10 cellular contexts compared by ENCODE assay signal in the genomic region with DNA sequence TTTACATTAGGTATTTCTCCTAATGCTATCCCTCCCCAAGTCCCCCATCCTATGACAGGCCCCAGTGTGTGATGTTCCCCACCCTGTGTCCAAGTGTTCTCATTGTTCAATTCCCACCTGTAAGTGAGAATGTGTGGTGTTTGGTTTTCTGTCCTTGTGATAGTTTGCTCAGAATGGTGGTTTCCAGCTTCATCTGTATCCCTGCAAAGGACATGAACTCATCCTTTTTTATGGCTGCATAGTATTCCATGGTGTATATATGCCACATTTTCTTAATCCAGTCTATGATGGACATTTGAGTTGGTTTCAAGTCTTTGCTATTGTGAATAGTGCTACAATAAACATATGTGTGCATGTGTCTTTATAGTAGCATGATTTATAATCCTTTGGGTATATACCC. TPM values are rescaled to one million over a fixed set of nuclear protein-coding genes. Genes with fewer than 3 reads are reported as not detected.
"Had no signal": no experiment of that assay in that cellular context is flagged by ENCODE, and none has a peak within 500 bp of the region (broad histone marks: within the 10 kb centered on the region; RNA-seq: fewer than 3 reads in every experiment).

No MANE protein-coding gene starts in this region.

RNA-seq across cellular contexts. Expression of a gene that starts 56.3 kb away (rescaled TPM):
- total RNA-seq: OCI-LY7, PC-3, PC-9, Right ventricle myocardium inferior, Right ventricle myocardium superior, RPMI7951, SJCRH30, SJSA1, T-cell had no signal
- polyA plus RNA-seq: SK-N-SH had no signal
